ENCODE assay signal across 8 cellular contexts in genomic region chrX:47217852-47218279, GRCh38. TPM values are rescaled to one million over a fixed set of nuclear protein-coding genes. Genes with fewer than 3 reads are reported as not detected.
DNase-seq lines count a peak whose midpoint lies in the region; TF ChIP-seq lines count a peak whose summit lies in the region.

No MANE protein-coding gene starts in this region.

- H3K4me3 ChIP-seq in HFF-Myc (replicated peaks; ENCODE audit: low read depth, low read length) (peak overlapping the region; percentile 75), SK-N-MC (peak overlapping the region; percentile 91), suprapubic skin (peak overlapping the region; percentile 90)

- peaks cover 5% of the 10 kb centered on the region for H3K36me3 Mint-ChIP-seq in activated naive CD4-positive, alpha-beta T cell treated with anti-CD3 and anti-CD28 coated beads, Interleukin-2, amount 50 U/mL, for 24 hours

- peaks cover 31% of the 10 kb centered on the region for H3K4me1 ChIP-seq in suprapubic skin

- peaks cover 42% of the 10 kb centered on the region for H3K4me1 Mint-ChIP-seq in activated naive CD4-positive, alpha-beta T cell treated with anti-CD3 and anti-CD28 coated beads, Interleukin-2, amount 50 U/mL, for 24 hours

- no peaks in the 10 kb centered on the region for H3K27me3 Mint-ChIP-seq in activated naive CD4-positive, alpha-beta T cell treated with anti-CD3 and anti-CD28 coated beads, Interleukin-2, amount 50 U/mL, for 24 hours

- no peak for TF ChIP-seq EP300 in suprapubic skin (IDR thresholded peaks at IDR 0.05)

- H3K36me3 ChIP-seq in SK-N-MC (ENCODE audit: insufficient read depth, low read length), result peaks cover 50% of the 10 kb centered on the region
- peaks cover 28% of the 10 kb centered on the region for H3K36me3 ChIP-seq in suprapubic skin

- WGBS in suprapubic skin, result 19% methylated on average over 29 of the region's 31 CpGs

- no peak for TF ChIP-seq CTCF in HFF-Myc (IDR thresholded peaks at IDR 0.05; ENCODE audit: low read depth, low read length, missing control alignments)
- TF ChIP-seq CTCF in suprapubic skin (IDR thresholded peaks at IDR 0.05), result no peak

- H3K9ac ChIP-seq in SK-N-MC (ENCODE audit: insufficient read length), result peak overlapping the region; percentile 98

- H3K9me3 Mint-ChIP-seq in activated naive CD4-positive, alpha-beta T cell treated with anti-CD3 and anti-CD28 coated beads, Interleukin-2, amount 50 U/mL, for 24 hours, result no peaks in the 10 kb centered on the region

- TF ChIP-seq POLR2A in suprapubic skin (IDR thresholded peaks at IDR 0.05), result peak in 1 of 2 donors; percentile 49

- H3K27ac Mint-ChIP-seq in activated naive CD4-positive, alpha-beta T cell treated with anti-CD3 and anti-CD28 coated beads, Interleukin-2, amount 50 U/mL, for 24 hours, result peak overlapping the region; percentile 100

- peak overlapping the region; percentile 91 for H3K4me3 Mint-ChIP-seq in activated naive CD4-positive, alpha-beta T cell treated with anti-CD3 and anti-CD28 coated beads, Interleukin-2, amount 50 U/mL, for 24 hours

- H3K27ac ChIP-seq in SK-N-MC, result peak overlapping the region; percentile 97
- peak overlapping the region; percentile 97 for H3K27ac ChIP-seq in suprapubic skin

- DNase-seq in GF-D8 (lab: John Stamatoyannopoulos, UW), result peak; percentile 90
- peak; percentile 91 for DNase-seq in HFF-Myc (ENCODE audit: extremely low read depth, low read depth)
- DNase-seq in NAMALWA (ENCODE audit: low spot score), result peak; percentile 97
- peak; percentile 96 for DNase-seq in SK-N-MC (ENCODE audit: low read depth, low spot score)
- peak; percentile 97 for DNase-seq in globus pallidus (ENCODE audit: low spot score)
- peak; percentile 44 to 97 (median 93) for DNase-seq in nucleus accumbens (lab: John Stamatoyannopoulos, UW)
- peak; percentile 96 to 99 for DNase-seq in suprapubic skin (ENCODE audit: low spot score in 2 of 2)

- H3K9me3 ChIP-seq in SK-N-MC (ENCODE audit: low read depth, low read length) (no peaks in the 10 kb centered on the region), suprapubic skin (no peaks in the 10 kb centered on the region)

- no peaks in the 10 kb centered on the region for H3K27me3 ChIP-seq in suprapubic skin

RNA-seq across cellular contexts. Expression of gene CDK16, which starts 0.6 kb away (rescaled TPM):
- total RNA-seq in suprapubic skin, result 10 to 100 TPM; 70.5 to 90.1 (median 88.0) TPM

RNA-seq across cellular contexts. Expression of gene USP11, which starts 14.9 kb away (rescaled TPM):
- 10 to 100 TPM; 15.4 to 28.3 (median 20.9) TPM for total RNA-seq in suprapubic skin

RNA-seq across cellular contexts. Expression of gene UBA1, which starts 24.2 kb away (rescaled TPM):
- 100 to 1,000 TPM; 146 to 186 (median 157) TPM for total RNA-seq in suprapubic skin

Comparison
In these comparisons a context has a peak if more than half of its experiments do, and no peak if none do; other contexts are left out.
1. Peak in every context shown above with its lines: DNase-seq, H3K4me3 ChIP-seq and H3K27ac ChIP-seq.